ENCODE assay signal across 8 cellular contexts in genomic region chr6:25991785-25992412, GRCh38. TPM values are rescaled to one million over a fixed set of nuclear protein-coding genes. Genes with fewer than 3 reads are reported as not detected.
DNase-seq lines count a peak whose midpoint lies in the region; ATAC-seq, FAIRE-seq and TF ChIP-seq lines count a peak whose summit lies in the region.

No MANE protein-coding gene starts in this region.

- peak overlapping the region; percentile 77 for H3K9ac ChIP-seq in GM12878 (ENCODE audit: control insufficient read depth, insufficient read depth, low read length)

- no peaks in the 10 kb centered on the region for H4K20me1 ChIP-seq in GM12878 (ENCODE audit: control insufficient read depth, insufficient read depth)
- no peaks in the 10 kb centered on the region for H4K20me1 ChIP-seq in hepatocyte (ENCODE audit: insufficient read depth, poor library complexity, severe bottlenecking)

- H3K36me3 ChIP-seq in GM12878 (ENCODE audit: control insufficient read depth in 2 of 2, insufficient read depth in 2 of 2, low read length in 1 of 2) (no peaks in the 10 kb centered on the region), hepatocyte (replicated peaks; ENCODE audit: insufficient read depth, low read depth) (no peaks in the 10 kb centered on the region)

- in situ Hi-C loops in GM12878 (cut with MboI): no loop called here

- DNase-seq in GM12865 (ENCODE audit: low read depth) (peak; percentile 84), NAMALWA (ENCODE audit: low spot score) (peak; percentile 90), T-helper 2 cell (peak; percentile 4 to 71 (median 22)), GM12878 (ENCODE audit: low read depth, low spot score) (peak; percentile 48), hepatocyte (ENCODE audit: low spot score) (peak; percentile 81), putamen (ENCODE audit: low spot score) (peak; percentile 49), NCI-H1048 (lab: John Stamatoyannopoulos, UW) (no peak)

- no peaks in the 10 kb centered on the region for H3K27me3 ChIP-seq in GM12878 (replicated peaks in 1 of 2; ENCODE audit: control insufficient read depth in 2 of 2, insufficient read depth in 2 of 2, low read length in 1 of 2)
- no peaks in the 10 kb centered on the region for H3K27me3 ChIP-seq in hepatocyte

- TSS peak; percentile 92 for BruUV-seq in GM12878 (replicated peaks; lab: Mats Ljungman, UMichigan)

- WGBS in GM12878 (ENCODE audit: insufficient coverage, insufficient replicate concordance, low lambda C conversion rate, missing lambda C conversion rate): 2% methylated on average over 30 of the region's 30 CpGs
- WGBS in hepatocyte (ENCODE audit: low lambda C conversion rate, missing lambda C conversion rate): 3% methylated on average over 29 of the region's 30 CpGs

- H3K9me2 ChIP-seq in hepatocyte (replicated peaks; ENCODE audit: insufficient read depth): no peaks in the 10 kb centered on the region

- RAD21 ChIA-PET in GM12878 (lab: Charles Lee; ENCODE audit: unreplicated experiment): interaction anchor here (0.6 to 7.1 kb wide), 15 partner anchors 9 to 713 kb away, joined by 3 to 53 read pairs (median 4); partner anchors contain the start of genes CARMIL1 and TRIM38

- CTCF ChIA-PET in GM12878 (lab: Yijun Ruan, JAX): interaction anchor here (0.6 to 8.4 kb wide), 24 partner anchors 11 to 622 kb away, joined by 3 to 112 read pairs (median 8); partner anchors contain the start of genes HFE and TRIM38

- H3K27ac ChIP-seq in GM12878 (ENCODE audit: control insufficient read depth, insufficient read depth): peak overlapping the region; percentile 85
- H3K27ac ChIP-seq in hepatocyte: peak overlapping the region; percentile 95

- H3K4me1 ChIP-seq in GM12878 (ENCODE audit: control insufficient read depth, insufficient read depth, low read length) (peaks cover 9% of the 10 kb centered on the region), hepatocyte (ENCODE audit: insufficient read depth) (no peaks in the 10 kb centered on the region)

- H3K79me2 ChIP-seq in GM12878 (ENCODE audit: control insufficient read depth, insufficient read depth, low read length): no peaks in the 10 kb centered on the region
- peaks cover 5% of the 10 kb centered on the region for H3K79me2 ChIP-seq in hepatocyte

- FAIRE-seq in GM12878 (lab: Jason Lieb, UNC): peak; percentile 77

- TF ChIP-seq POLR2A in GM12878 (IDR thresholded peaks at IDR 0.05; ENCODE audit: low read depth, low read length): peak; percentile 66

- H2AFZ ChIP-seq in GM12878 (ENCODE audit: control insufficient read depth, low read depth, low read length): peak overlapping the region; percentile 95
- H2AFZ ChIP-seq in hepatocyte: peak overlapping the region; percentile 80

- peak; percentile 41 for ATAC-seq in HG02588 (IDR thresholded peaks at IDR 0.05; ENCODE audit: unreplicated experiment)
- ATAC-seq in GM12878: peak; percentile 72

- POLR2A ChIA-PET in GM12878 (lab: Charles Lee): interaction anchor here (0.6 to 5.8 kb wide), 13 partner anchors 11 to 479 kb away, joined by 3 to 34 read pairs (median 3); partner anchors contain the start of gene TRIM38

- H3K9me3 ChIP-seq in GM12878 (replicated peaks; ENCODE audit: control insufficient read depth, insufficient read depth, low read length): no peaks in the 10 kb centered on the region
- no peaks in the 10 kb centered on the region for H3K9me3 ChIP-seq in hepatocyte (ENCODE audit: low read depth)

- intact Hi-C loops in GM12878 (cut with micrococcal nuclease; ENCODE audit: unreplicated experiment): loop anchor here (1.0 to 10.0 kb wide), 6 partner anchors 24 to 767 kb away; partner anchors contain the start of gene TRIM38

- SMC1A ChIA-PET in GM12878 (lab: Charles Lee; ENCODE audit: uncharacterized antibody, unreplicated experiment): interaction anchor here (0.7 to 7.0 kb wide), 19 partner anchors 10 to 272 kb away, joined by 3 to 76 read pairs (median 5); a partner anchor contains a TSS

- TF ChIP-seq EP300 in GM12878 (IDR thresholded peaks at IDR 0.05; ENCODE audit: borderline replicate concordance in 1 of 2, control insufficient read depth in 1 of 2, low read depth in 2 of 2, low read length in 2 of 2): no peak

- TF ChIP-seq RAD21 in GM12878 (IDR thresholded peaks at IDR 0.05; ENCODE audit: insufficient read depth, low read depth, low read length): no peak

- H3K4me3 ChIP-seq in GM12865 (ENCODE audit: low read depth, low read length) (peak overlapping the region; percentile 93), GM12878 (peak overlapping the region; percentile 36; the same call in 1 of the 2 replicates), hepatocyte (peak overlapping the region; percentile 56)

- H3K4me2 ChIP-seq in GM12878 (ENCODE audit: control insufficient read depth, insufficient read depth): peak overlapping the region; percentile 98
- H3K4me2 ChIP-seq in hepatocyte: peak overlapping the region; percentile 89

- TF ChIP-seq CTCF in GM12865 (IDR thresholded peaks at IDR 0.05; ENCODE audit: insufficient read depth, low read depth, low read length, missing control alignments) (no peak), GM12878 (IDR thresholded peaks at IDR 0.05 in 2 of 3, conservative IDR thresholded peaks at IDR 0.05 in 1 of 3; ENCODE audit: control insufficient read depth in 2 of 3, extremely low read depth in 1 of 3, insufficient read depth in 1 of 3, low read depth in 3 of 3, low read length in 3 of 3) (no peak), hepatocyte (IDR thresholded peaks at IDR 0.05; ENCODE audit: poor library complexity) (no peak)

TF ChIP-seq in GM12878, 131 proteins besides CTCF, POLR2A, EP300 and RAD21 (continues in another document):
- TF ChIP-seq JUND (IDR thresholded peaks at IDR 0.05; ENCODE audit: low read depth, low read length) (no peak), CBX3 (IDR thresholded peaks at IDR 0.05; ENCODE audit: borderline replicate concordance, low read depth) (no peak), MEF2B (IDR thresholded peaks at IDR 0.05; ENCODE audit: partially characterized antibody, poor library complexity, severe bottlenecking) (peak; percentile 33), ELK1 (IDR thresholded peaks at IDR 0.05; ENCODE audit: low read depth, low read length) (no peak), HDAC6 (IDR thresholded peaks at IDR 0.05; ENCODE audit: unreplicated experiment) (no peak), E2F8 (IDR thresholded peaks at IDR 0.05; ENCODE audit: low read depth, partially characterized antibody) (no peak), RUNX3 (IDR thresholded peaks at IDR 0.05; ENCODE audit: low read length) (peak; percentile 86), PAX8 (IDR thresholded peaks at IDR 0.05) (no peak), JUNB (IDR thresholded peaks at IDR 0.05) (no peak), RFX5 (IDR thresholded peaks at IDR 0.05; ENCODE audit: low read depth, low read length) (no peak), MEF2A (IDR thresholded peaks at IDR 0.05; ENCODE audit: insufficient read depth, low read depth, low read length) (no peak)

RNA-seq across cellular contexts. Expression of gene TRIM38, which starts 29.3 kb away (rescaled TPM):
- total RNA-seq in GM12878 (2013; cell fraction: nucleolus; rRNA removed): 33.7 and 35.2 TPM in 2 replicates
- total RNA-seq in GM12878 (2014; rRNA removed) (10.4 and 11.6 TPM in 2 replicates), GM12878 (2014; rRNA removed; fragmentation: Illumina TruSeq; extraction: Trizol) (14.3 and 15.0 TPM in 2 replicates), GM12878 (2021) (12.3 and 13.0 TPM in 2 replicates), hepatocyte (7.9 and 8.6 TPM in 2 replicates)
- polyA plus RNA-seq in GM12878 (2011; ENCODE audit: low read depth): 7.7 TPM
- polyA plus RNA-seq in GM12878 (2011; rRNA removed) (14.7 and 16.9 TPM in 2 replicates), GM12878 (2014; fragmentation: Illumina TruSeq; extraction: Trizol) (14.3 and 18.5 TPM in 2 replicates), GM12878 (2014; fragmentation: Nextera tagmentation; extraction: Ambion mirVana) (1 to 10 TPM; 4.5 to 5.9 TPM), GM12878 (2014; rRNA removed) (10.5 and 11.2 TPM in 2 replicates), GM12878 (2016; fragmentation: Nextera tagmentation; extraction: Ambion mirVana) (10 to 100 TPM in 1 of 2 experiments, 1 to 10 TPM in 1; 9.4 to 10.9 TPM), hepatocyte (3.2 and 5.2 TPM in 2 replicates)
- 8.1 and 9.5 TPM in 2 replicates for polyA plus RNA-seq in GM12878 (2011; cell fraction: cytosol; rRNA removed)
- 16.7 and 17.4 TPM in 2 replicates for polyA plus RNA-seq in GM12878 (2011; cell fraction: nucleus; rRNA removed)
- 8.6 and 9.8 TPM in 2 replicates for polyA plus RNA-seq in GM12878 (2012)
- 16.9 and 17.1 TPM in 2 replicates for polyA minus RNA-seq in GM12878 (2011; rRNA and poly(A)+ RNA removed)
- polyA minus RNA-seq in GM12878 (2011; cell fraction: cytosol; rRNA and poly(A)+ RNA removed): 6.9 and 7.4 TPM in 2 replicates
- polyA minus RNA-seq in GM12878 (2011; cell fraction: nucleus; rRNA and poly(A)+ RNA removed): 11.6 and 15.7 TPM in 2 replicates

Comparison
In these comparisons a context has a peak if more than half of its experiments do, and no peak if none do; other contexts are left out.
1. H3K4me3 ChIP-seq: peak in every context shown above with its lines; median percentile 93 in GM12865; 56 in hepatocyte; 36 in GM12878.